ENCODE assay signal across 30 cellular contexts in the genomic region with DNA sequence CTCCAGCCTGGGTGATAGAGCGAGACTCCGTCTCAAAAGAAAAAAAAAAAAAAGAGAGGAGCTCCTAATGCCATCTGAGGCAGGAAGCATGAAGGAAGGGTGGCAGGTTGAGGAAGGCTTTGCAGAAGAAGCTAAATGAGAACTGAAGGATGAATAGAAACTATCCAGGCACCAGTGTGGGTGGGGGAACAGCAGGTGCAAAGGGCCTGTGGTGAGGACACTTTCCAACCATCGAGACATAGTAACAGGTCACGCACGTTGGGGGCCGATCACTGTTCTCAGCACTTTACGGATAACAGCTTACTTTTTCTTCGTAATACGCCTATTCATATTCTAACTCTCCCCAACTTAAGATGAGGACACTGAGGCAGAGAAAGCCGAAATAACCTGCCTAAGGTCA. TPM values are rescaled to one million over a fixed set of nuclear protein-coding genes. Genes with fewer than 3 reads are reported as not detected.
"Had no signal": no experiment of that assay in that cellular context is flagged by ENCODE, and none has a peak within 500 bp of the region (broad histone marks: within the 10 kb centered on the region; RNA-seq: fewer than 3 reads in every experiment).

No MANE protein-coding gene starts in this region.

- H2AFZ ChIP-seq: neural progenitor cell, parathyroid adenoma had no signal

- H3K27ac ChIP-seq: neural progenitor cell, ovary, parathyroid adenoma, psoas muscle, right lobe of liver, sigmoid colon, thoracic aorta, thyroid gland, tibial nerve, upper lobe of left lung, vagina had no signal

- H3K36me3 ChIP-seq: neural progenitor cell, ovary, right lobe of liver, sigmoid colon, thoracic aorta, thyroid gland, tibial nerve, upper lobe of left lung, vagina had no signal

- H3K4me1 ChIP-seq: neural progenitor cell, parathyroid adenoma, psoas muscle, right lobe of liver, sigmoid colon, thyroid gland, tibial nerve, upper lobe of left lung, vagina had no signal

- H3K9ac ChIP-seq: neural progenitor cell, parathyroid adenoma had no signal

- H3K4me1 Mint-ChIP-seq: natural killer cell; stimulated activated effector memory CD8-positive, alpha-beta T cell treated with anti-CD3 and anti-CD28 coated beads, Interleukin-12 subunit alpha, Interleukin-12 subunit beta, amount 100 ng/mL, for 72 hours; stimulated activated naive CD8-positive, alpha-beta T cell treated with anti-CD3 and anti-CD28 coated beads, Interleukin-15, amount 100 ng/mL, for 72 hours had no signal

- H3K4me3 Mint-ChIP-seq: natural killer cell; nephron; neural progenitor cell; stimulated activated effector memory CD8-positive, alpha-beta T cell treated with anti-CD3 and anti-CD28 coated beads, Interleukin-12 subunit alpha, Interleukin-12 subunit beta, amount 100 ng/mL, for 72 hours; stimulated activated naive CD8-positive, alpha-beta T cell treated with anti-CD3 and anti-CD28 coated beads, Interleukin-15, amount 100 ng/mL, for 72 hours had no signal

- H3K9me3 ChIP-seq: ovary, psoas muscle, right lobe of liver, sigmoid colon, thoracic aorta, thyroid gland, tibial nerve, upper lobe of left lung, vagina had no signal

- ATAC-seq: natural killer cell; psoas muscle; right cardiac atrium; right lobe of liver; stimulated activated effector memory CD8-positive, alpha-beta T cell treated with anti-CD3 and anti-CD28 coated beads, Interleukin-12 subunit alpha, Interleukin-12 subunit beta, amount 100 ng/mL, for 72 hours; stimulated activated naive CD8-positive, alpha-beta T cell treated with anti-CD3 and anti-CD28 coated beads, Interleukin-15, amount 100 ng/mL, for 72 hours; stimulated activated naive CD8-positive, alpha-beta T cell treated with anti-CD3 and anti-CD28 coated beads, Interleukin-15, Interleukin-2, amounts not matched to agents 100 U/mL and 50 U/mL, for 24 hours had no signal

- H3K79me2 ChIP-seq: parathyroid adenoma had no signal

- H3K4me2 ChIP-seq: neural progenitor cell had no signal

- H3K36me3 Mint-ChIP-seq: natural killer cell; neural progenitor cell; stimulated activated effector memory CD8-positive, alpha-beta T cell treated with anti-CD3 and anti-CD28 coated beads, Interleukin-12 subunit alpha, Interleukin-12 subunit beta, amount 100 ng/mL, for 72 hours had no signal

- H3K4me3 ChIP-seq: neural progenitor cell, ovary, psoas muscle, right lobe of liver, sigmoid colon, thoracic aorta, thyroid gland, tibial nerve, upper lobe of left lung, vagina had no signal

- H3K27me3 ChIP-seq: neural progenitor cell, ovary, right lobe of liver, sigmoid colon, thyroid gland, tibial nerve, upper lobe of left lung, vagina had no signal

- H3K9me3 Mint-ChIP-seq: natural killer cell; stimulated activated effector memory CD8-positive, alpha-beta T cell treated with anti-CD3 and anti-CD28 coated beads, Interleukin-12 subunit alpha, Interleukin-12 subunit beta, amount 100 ng/mL, for 72 hours; stimulated activated naive CD8-positive, alpha-beta T cell treated with anti-CD3 and anti-CD28 coated beads, Interleukin-15, amount 100 ng/mL, for 72 hours had no signal

- H3K27ac Mint-ChIP-seq: natural killer cell; nephron; neural progenitor cell; progenitor cell of endocrine pancreas; stimulated activated effector memory CD8-positive, alpha-beta T cell treated with anti-CD3 and anti-CD28 coated beads, Interleukin-12 subunit alpha, Interleukin-12 subunit beta, amount 100 ng/mL, for 72 hours; stimulated activated naive CD8-positive, alpha-beta T cell treated with anti-CD3 and anti-CD28 coated beads, Interleukin-15, amount 100 ng/mL, for 72 hours had no signal

- DNase-seq: natural killer cell; occipital lobe; ovary; posterior cingulate gyrus; psoas muscle; right cardiac atrium; right lobe of liver; sigmoid colon; small intestine; stimulated activated CD4-positive, alpha-beta T cell treated with anti-CD3 and anti-CD28 coated beads, Interleukin-15, amount 100 ng/mL, for 24 hours; stimulated activated CD4-positive, alpha-beta T cell treated with anti-CD3 and anti-CD28 coated beads, Interleukin-2, amount 100 ng/mL, for 24 hours; stimulated activated CD4-positive, alpha-beta T cell treated with anti-CD3 and anti-CD28 coated beads, Interleukin-2, amount 100 ng/mL, for 48 hours; stimulated activated CD4-positive, alpha-beta T cell treated with anti-CD3 and anti-CD28 coated beads, Interleukin-4, amount 100 ng/mL, for 24 hours; stimulated activated naive CD4-positive, alpha-beta T cell; stimulated activated naive CD8-positive, alpha-beta T cell treated with anti-CD3 and anti-CD28 coated beads, Interleukin-15, amount 100 ng/mL, for 72 hours; stimulated activated naive CD8-positive, alpha-beta T cell treated with anti-CD3 and anti-CD28 coated beads, Interleukin-15, Interleukin-2, amounts not matched to agents 100 U/mL and 50 U/mL, for 24 hours; substantia nigra; thyroid gland; trophoblast cell; upper lobe of left lung had no signal

- FAIRE-seq: small intestine, urothelium cell line had no signal

RNA-seq across cellular contexts. Expression of a gene that starts 58.4 kb away (rescaled TPM):
- total RNA-seq: natural killer cell, osteoblast had no signal
